ENCODE assay signal across 14 cellular contexts in the genomic region with DNA sequence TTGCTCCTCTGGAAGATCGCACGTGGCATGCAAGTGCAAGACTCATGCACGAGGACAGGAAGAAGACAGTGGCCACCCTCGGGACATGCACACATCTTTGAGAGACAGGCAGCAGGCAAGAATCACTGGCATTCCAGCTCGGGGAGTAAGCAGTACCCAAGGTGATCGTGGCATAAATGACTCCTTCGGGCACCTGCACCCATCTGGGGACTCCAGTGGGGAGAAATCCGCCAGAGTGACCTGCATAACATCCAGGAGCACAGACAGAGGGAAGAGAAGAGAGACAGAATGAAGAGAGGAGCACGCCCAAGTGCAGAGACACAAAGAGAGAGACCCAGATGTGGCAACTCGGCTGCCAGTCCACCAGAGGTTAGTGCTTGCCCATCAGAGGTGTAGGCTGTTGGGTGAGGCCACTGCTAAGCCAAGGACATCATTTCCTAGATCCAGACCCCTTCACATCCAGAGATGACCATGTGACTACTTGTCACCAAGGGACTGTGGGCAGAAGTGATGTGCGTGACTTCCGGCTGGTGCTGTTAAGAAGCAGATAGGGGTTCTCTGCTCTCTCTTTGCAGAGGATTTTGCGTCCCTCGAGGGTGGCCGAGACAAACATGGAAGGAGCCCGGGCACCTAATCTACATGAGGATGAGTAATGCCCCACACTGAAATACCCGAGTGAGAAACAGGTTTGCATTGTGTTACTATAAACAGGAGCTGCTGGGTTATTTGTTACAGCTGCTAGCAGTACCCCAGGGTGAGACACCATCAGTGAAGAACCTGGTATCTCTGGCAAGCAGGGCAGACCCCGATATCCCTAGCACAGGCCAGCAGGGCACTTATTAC.
DNase-seq lines count a peak whose midpoint lies in the region; ATAC-seq and TF ChIP-seq lines count a peak whose summit lies in the region.
"Had no signal": no experiment of that assay in that cellular context is flagged by ENCODE, and none has a peak within 500 bp of the region (broad histone marks: within the 10 kb centered on the region; RNA-seq: fewer than 3 reads in every experiment).

No MANE protein-coding gene starts in this region.

- peak overlapping the region; percentile 91 for H3K27ac ChIP-seq in RWPE1
- peak overlapping the region; percentile 67 to 84 (median 78) for H3K27ac ChIP-seq in esophagus squamous epithelium
- H3K27ac ChIP-seq in smooth muscle cell (ENCODE audit: low read depth) = peak overlapping the region; percentile 84
- H3K27ac ChIP-seq in WERI-Rb-1 = no peak overlapping the region

- H3K4me1 ChIP-seq in esophagus squamous epithelium (peaks cover 6 to 37% (median 11%) of the 10 kb centered on the region in 3 donors), smooth muscle cell (ENCODE audit: low read depth) (no peaks in the 10 kb centered on the region)

- TF ChIP-seq CTCF in Calu3 (IDR thresholded peaks at IDR 0.05; ENCODE audit: unreplicated experiment) (no peak), RWPE1 (conservative IDR thresholded peaks at IDR 0.05; ENCODE audit: low read depth) (no peak), esophagus squamous epithelium (IDR thresholded peaks at IDR 0.05) (no peak), smooth muscle cell (IDR thresholded peaks at IDR 0.05; ENCODE audit: borderline replicate concordance, insufficient read depth, poor library complexity, severe bottlenecking) (no peak), WERI-Rb-1 (IDR thresholded peaks at IDR 0.05; ENCODE audit: low read depth, low read length) (no peak)

- H3K27me3 ChIP-seq in esophagus squamous epithelium (no peaks in the 10 kb centered on the region), smooth muscle cell (ENCODE audit: low read depth) (no peaks in the 10 kb centered on the region), WERI-Rb-1 (ENCODE audit: insufficient read depth, low read depth, severe bottlenecking) (no peaks in the 10 kb centered on the region)

- H3K27ac Mint-ChIP-seq in Calu3 (ENCODE audit: unreplicated experiment) = peak overlapping the region; percentile 12
- H3K27ac Mint-ChIP-seq: CD4-positive, CD25-positive, alpha-beta regulatory T cell had no signal

- peak overlapping the region; percentile 51 for H3K9ac ChIP-seq in smooth muscle cell (ENCODE audit: low read depth)

- BruUV-seq in Calu3 (replicated peaks; lab: Mats Ljungman, UMichigan) = no TSS peak

- H3K36me3 ChIP-seq in esophagus squamous epithelium = peaks cover 0 to 20% (median 0%) of the 10 kb centered on the region in 3 donors
- no peaks in the 10 kb centered on the region for H3K36me3 ChIP-seq in smooth muscle cell (ENCODE audit: low read depth)
- H3K36me3 ChIP-seq in WERI-Rb-1 = no peaks in the 10 kb centered on the region

- peaks cover 23% of the 10 kb centered on the region for H3K4me1 Mint-ChIP-seq in Calu3 (ENCODE audit: low read depth, unreplicated experiment)
- H3K4me1 Mint-ChIP-seq: CD4-positive, CD25-positive, alpha-beta regulatory T cell had no signal

- DNase-seq in Calu3 (no peak), RWPE1 (ENCODE audit: low spot score) (no peak), esophagus squamous epithelium (lab: John Stamatoyannopoulos, UW) (no peak), smooth muscle cell (lab: John Stamatoyannopoulos, UW; ENCODE audit: unreplicated experiment) (no peak), WERI-Rb-1 (no peak)
- DNase-seq in stimulated activated CD4-positive, alpha-beta T cell treated with anti-CD3 and anti-CD28 coated beads, Interleukin-4, amount 100 ng/mL, for 1 hour = no peak
- DNase-seq: AML-193; CD4-positive, CD25-positive, alpha-beta regulatory T cell; KG1; NCI-H1092 treated with DMSO at 0.1 percent for 48 hours; NCI-H1694; NCI-H446; NCI-H82 had no signal

- no peaks in the 10 kb centered on the region for H3K9me3 Mint-ChIP-seq in Calu3 (ENCODE audit: low read depth, unreplicated experiment)
- H3K9me3 Mint-ChIP-seq: CD4-positive, CD25-positive, alpha-beta regulatory T cell had no signal

- ATAC-seq in GM18858 (IDR thresholded peaks at IDR 0.05; ENCODE audit: unreplicated experiment) = no peak

- POLR2A ChIA-PET in RWPE1 (lab: Yijun Ruan, JAX; ENCODE audit: low non-redundant PET) = interaction anchor here (0.7 kb wide), 1 partner anchor 11 kb away, joined by 4 read pairs; no protein-coding TSS in a partner anchor

- H3K36me3 Mint-ChIP-seq in Calu3 (ENCODE audit: insufficient read depth, unreplicated experiment) = peaks cover 10% of the 10 kb centered on the region
- H3K36me3 Mint-ChIP-seq: CD4-positive, CD25-positive, alpha-beta regulatory T cell had no signal

- H3K4me2 ChIP-seq in smooth muscle cell = no peak overlapping the region

- WGBS in esophagus squamous epithelium, 2 donors = 82 to 83% methylated on average over 12 to 17 of the region's 18 CpGs
- WGBS in smooth muscle cell (ENCODE audit: low lambda C conversion rate) = 86% methylated on average over 18 of the region's 18 CpGs

- H3K4me3 Mint-ChIP-seq in Calu3 (ENCODE audit: low read depth, unreplicated experiment) = no peak overlapping the region
- H3K4me3 Mint-ChIP-seq: CD4-positive, CD25-positive, alpha-beta regulatory T cell had no signal

- intact Hi-C loops in Calu3 (cut with micrococcal nuclease; ENCODE audit: unreplicated experiment) = loop anchor here (5.0 kb wide), 1 partner anchor 93 kb away; no protein-coding TSS in a partner anchor
- intact Hi-C loops in esophagus squamous epithelium (cut with DNase I) = loop anchor here (10.0 kb wide), 1 partner anchor 225 kb away; no protein-coding TSS in a partner anchor

- CTCF ChIA-PET in Calu3 (lab: Charles Lee) = no interaction called here
- CTCF ChIA-PET in RWPE1 (lab: Yijun Ruan, JAX) = interaction anchor here (0.6 to 1.1 kb wide), 2 partner anchors 9 to 71 kb away, joined by 3 to 4 read pairs; no protein-coding TSS in a partner anchor

- no peaks in the 10 kb centered on the region for H3K27me3 Mint-ChIP-seq in Calu3 (ENCODE audit: unreplicated experiment)

- no peak for TF ChIP-seq POLR2A in esophagus squamous epithelium (IDR thresholded peaks at IDR 0.05)

- H3K79me2 ChIP-seq in smooth muscle cell (ENCODE audit: low read depth) = no peaks in the 10 kb centered on the region

- no peaks in the 10 kb centered on the region for H4K20me1 ChIP-seq in smooth muscle cell (ENCODE audit: low read depth)

- no peak overlapping the region for H3K4me3 ChIP-seq in esophagus squamous epithelium
- H3K4me3 ChIP-seq in smooth muscle cell = no peak overlapping the region
- no peak overlapping the region for H3K4me3 ChIP-seq in WERI-Rb-1 (ENCODE audit: low read depth, low read length)

- H3K9me3 ChIP-seq in esophagus squamous epithelium = no peaks in the 10 kb centered on the region
- no peaks in the 10 kb centered on the region for H3K9me3 ChIP-seq in smooth muscle cell (replicated peaks; ENCODE audit: low read depth)
- H3K9me3 ChIP-seq in WERI-Rb-1 (ENCODE audit: severe bottlenecking) = no peaks in the 10 kb centered on the region

- H2AFZ ChIP-seq in smooth muscle cell (ENCODE audit: low read depth) = no peak overlapping the region

- H3F3A ChIP-seq in smooth muscle cell (ENCODE audit: low read depth) = peaks cover 6% of the 10 kb centered on the region
